ENCODE assay signal across 8 cellular contexts in the genomic region with DNA sequence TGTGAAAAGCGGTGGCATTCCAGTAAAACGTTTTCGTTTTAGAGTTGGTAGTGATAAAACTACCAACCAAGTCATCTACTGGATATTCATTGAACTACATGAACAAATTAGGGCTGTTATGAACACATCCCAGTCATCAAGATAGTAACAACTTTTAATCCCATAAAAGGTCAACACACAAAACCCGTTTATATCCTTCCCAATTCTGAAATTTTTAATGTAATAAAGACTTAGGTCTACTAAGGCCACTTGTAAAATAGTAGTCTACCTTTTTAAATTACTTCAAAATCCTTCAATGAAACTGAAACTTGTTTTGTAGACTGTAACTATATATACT. TPM values are rescaled to one million over a fixed set of nuclear protein-coding genes. Genes with fewer than 3 reads are reported as not detected.
DNase-seq lines count a peak whose midpoint lies in the region; ATAC-seq and TF ChIP-seq lines count a peak whose summit lies in the region.

No MANE protein-coding gene starts in this region.

- TF ChIP-seq CTCF in heart right ventricle (IDR thresholded peaks at IDR 0.05) = no peak
- no peak for TF ChIP-seq CTCF in left lung (IDR thresholded peaks at IDR 0.05)

- H3K27me3 ChIP-seq in heart right ventricle (no peaks in the 10 kb centered on the region), left lung (no peaks in the 10 kb centered on the region), aorta (ENCODE audit: control insufficient read depth in 1 of 2, insufficient read depth in 2 of 2, low read length in 1 of 2) (no peaks in the 10 kb centered on the region)

- H3K27ac ChIP-seq in heart right ventricle = peak overlapping the region in 9 of 10 donors; percentile 46 to 97 (median 91)
- H3K27ac ChIP-seq in left lung = peak overlapping the region in 1 of 2 donors; percentile 77
- no peak overlapping the region for H3K27ac ChIP-seq in aorta (ENCODE audit: low read depth in 1 of 2, low read length in 2 of 2)

- WGBS in heart right ventricle, 2 donors = 44 to 61% methylated on average over 4 of the region's 4 CpGs
- 64 to 69% methylated on average over 4 of the region's 4 CpGs for WGBS in aorta, 2 donors

- intact Hi-C loops in heart right ventricle (cut with DNase I) = no loop called here
- intact Hi-C loops in left cardiac atrium (cut with DNase I) = no loop called here
- intact Hi-C loops in activated T-helper 1 cell treated with anti-CD3 and anti-CD28 coated beads, Interleukin-12 subunit alpha, Interleukin-12 subunit beta, Interleukin-2, Interleukin-4 antibody, amounts not matched to agents 30 ng/mL and 10 ng/mL and 1 ng/mL, durations not matched to agents 14 hours and 24 hours and 36 hours (cut with micrococcal nuclease) = no loop called here
- intact Hi-C loops in left lung (cut with DNase I) = no loop called here
- intact Hi-C loops in aorta (cut with DNase I) = no loop called here

- H3K4me1 ChIP-seq in heart right ventricle (peaks cover 0 to 45% (median 31%) of the 10 kb centered on the region in 9 donors), left lung (peaks cover 6 to 33% of the 10 kb centered on the region in 2 donors), aorta (ENCODE audit: control insufficient read depth in 1 of 2, insufficient read depth in 2 of 2, low read length in 2 of 2) (peaks cover 0 to 3% of the 10 kb centered on the region in 2 donors)

- no peaks in the 10 kb centered on the region for H3K9me3 ChIP-seq in heart right ventricle
- H3K9me3 ChIP-seq in left lung = no peaks in the 10 kb centered on the region
- H3K9me3 ChIP-seq in aorta (ENCODE audit: control insufficient read depth, low read length) = no peaks in the 10 kb centered on the region

- H3K36me3 ChIP-seq in heart right ventricle (peaks cover 0 to 27% (median 0%) of the 10 kb centered on the region in 9 donors), left lung (peaks cover 0 to 22% of the 10 kb centered on the region in 2 donors), aorta (ENCODE audit: control insufficient read depth in 1 of 2, insufficient read depth in 2 of 2, low read length in 1 of 2) (no peaks in the 10 kb centered on the region)

- no peaks in the 10 kb centered on the region for H3K9me3 Mint-ChIP-seq in activated T-helper 1 cell treated with anti-CD3 and anti-CD28 coated beads, Interleukin-12 subunit alpha, Interleukin-12 subunit beta, Interleukin-2, Interleukin-4 antibody, amounts not matched to agents 30 ng/mL and 10 ng/mL and 1 ng/mL, durations not matched to agents 14 hours and 24 hours and 36 hours

- no peaks in the 10 kb centered on the region for H3K27me3 Mint-ChIP-seq in activated T-helper 1 cell treated with anti-CD3 and anti-CD28 coated beads, Interleukin-12 subunit alpha, Interleukin-12 subunit beta, Interleukin-2, Interleukin-4 antibody, amounts not matched to agents 30 ng/mL and 10 ng/mL and 1 ng/mL, durations not matched to agents 14 hours and 24 hours and 36 hours (ENCODE audit: insufficient read depth)

- H3K36me3 Mint-ChIP-seq in activated T-helper 1 cell treated with anti-CD3 and anti-CD28 coated beads, Interleukin-12 subunit alpha, Interleukin-12 subunit beta, Interleukin-2, Interleukin-4 antibody, amounts not matched to agents 30 ng/mL and 10 ng/mL and 1 ng/mL, durations not matched to agents 14 hours and 24 hours and 36 hours (ENCODE audit: low read depth) = peaks cover 14% of the 10 kb centered on the region

- no peak for ATAC-seq in heart right ventricle
- ATAC-seq in left cardiac atrium = no peak
- no peak for ATAC-seq in left lung
- ATAC-seq in aorta (ENCODE audit: low FRiP score) = no peak

- peak overlapping the region; percentile 98 for H3K27ac Mint-ChIP-seq in activated T-helper 1 cell treated with anti-CD3 and anti-CD28 coated beads, Interleukin-12 subunit alpha, Interleukin-12 subunit beta, Interleukin-2, Interleukin-4 antibody, amounts not matched to agents 30 ng/mL and 10 ng/mL and 1 ng/mL, durations not matched to agents 14 hours and 24 hours and 36 hours

- H3K4me1 Mint-ChIP-seq in activated T-helper 1 cell treated with anti-CD3 and anti-CD28 coated beads, Interleukin-12 subunit alpha, Interleukin-12 subunit beta, Interleukin-2, Interleukin-4 antibody, amounts not matched to agents 30 ng/mL and 10 ng/mL and 1 ng/mL, durations not matched to agents 14 hours and 24 hours and 36 hours (ENCODE audit: low read depth) = peaks cover 40% of the 10 kb centered on the region

- peak overlapping the region; percentile 93 for H3K4me3 Mint-ChIP-seq in activated T-helper 1 cell treated with anti-CD3 and anti-CD28 coated beads, Interleukin-12 subunit alpha, Interleukin-12 subunit beta, Interleukin-2, Interleukin-4 antibody, amounts not matched to agents 30 ng/mL and 10 ng/mL and 1 ng/mL, durations not matched to agents 14 hours and 24 hours and 36 hours

- H3K4me3 ChIP-seq in heart right ventricle (peak overlapping the region in 9 of 10 donors; percentile 43 to 87 (median 78)), left lung (peak overlapping the region; percentile 54 to 66), aorta (ENCODE audit: low read length in 2 of 2) (peak overlapping the region; percentile 62 to 65)

- DNase-seq in heart right ventricle = no peak
- no peak for DNase-seq in left cardiac atrium
- DNase-seq in activated T-helper 1 cell treated with anti-CD3 and anti-CD28 coated beads, Interleukin-12 subunit alpha, Interleukin-12 subunit beta, Interleukin-2, Interleukin-4 antibody, amounts not matched to agents 30 ng/mL and 10 ng/mL and 1 ng/mL, durations not matched to agents 14 hours and 24 hours and 36 hours (ENCODE audit: low spot score) = no peak
- DNase-seq in left lung = no peak
- no peak for DNase-seq in aorta
- no peak for DNase-seq in MV-4-11 (lab: John Stamatoyannopoulos, UW)
- no peak for DNase-seq in NCI-H748 (lab: John Stamatoyannopoulos, UW; ENCODE audit: unreplicated experiment)
- no peak for DNase-seq in occipital lobe (lab: John Stamatoyannopoulos, UW)

RNA-seq across cellular contexts. Expression of gene ATAD1, which starts 1.2 kb away (rescaled TPM):
- total RNA-seq in heart right ventricle (100 to 1,000 TPM in 5 of 10 donors, 10 to 100 TPM in 5; 90.4 to 147 (median 100) TPM), left cardiac atrium (100 to 1,000 TPM in 1 of 2 donors, 10 to 100 TPM in 1; 84.9 to 150 TPM), left lung (10 to 100 TPM; 49.2 to 49.7 TPM), aorta (10 to 100 TPM; 39.5 to 43.4 TPM), occipital lobe (85.3 TPM)
- polyA plus RNA-seq in heart right ventricle (10 to 100 TPM; 18.4 to 27.5 TPM), aorta (10 to 100 TPM; 18.8 to 24.7 TPM)
- total RNA-seq in activated T-helper 1 cell treated with anti-CD3 and anti-CD28 coated beads, Interleukin-12 subunit alpha, Interleukin-12 subunit beta, Interleukin-2, Interleukin-4 antibody, amounts not matched to agents 30 ng/mL and 10 ng/mL and 1 ng/mL, durations not matched to agents 14 hours and 24 hours and 36 hours = 50.1 and 53.0 TPM in 2 replicates

RNA-seq across cellular contexts. Expression of gene KLLN, which starts 46.5 kb away (rescaled TPM):
- total RNA-seq in heart right ventricle (under 1 TPM; 0.17 to 0.69 (median 0.41) TPM), left cardiac atrium (under 1 TPM; 0.56 to 0.58 TPM), left lung (under 1 TPM; 0.58 to 0.65 TPM), aorta (under 1 TPM; 0.29 to 0.66 TPM), occipital lobe (0.62 TPM)
- polyA plus RNA-seq in heart right ventricle (under 1 TPM; 0.15 to 0.19 TPM), aorta (under 1 TPM; 0.25 to 0.36 TPM)
- total RNA-seq in activated T-helper 1 cell treated with anti-CD3 and anti-CD28 coated beads, Interleukin-12 subunit alpha, Interleukin-12 subunit beta, Interleukin-2, Interleukin-4 antibody, amounts not matched to agents 30 ng/mL and 10 ng/mL and 1 ng/mL, durations not matched to agents 14 hours and 24 hours and 36 hours = 0.78 and 0.86 TPM in 2 replicates

RNA-seq across cellular contexts. Expression of gene PTEN, which starts 46.6 kb away (rescaled TPM):
- 10 to 100 TPM; 49.4 to 89.9 (median 56.9) TPM for total RNA-seq in heart right ventricle
- polyA plus RNA-seq in heart right ventricle = 10 to 100 TPM; 21.8 to 28.5 TPM
- 10 to 100 TPM; 76.7 to 79.7 TPM for total RNA-seq in left cardiac atrium
- total RNA-seq in activated T-helper 1 cell treated with anti-CD3 and anti-CD28 coated beads, Interleukin-12 subunit alpha, Interleukin-12 subunit beta, Interleukin-2, Interleukin-4 antibody, amounts not matched to agents 30 ng/mL and 10 ng/mL and 1 ng/mL, durations not matched to agents 14 hours and 24 hours and 36 hours = 56.9 and 67.6 TPM in 2 replicates
- 100 to 1,000 TPM in 1 of 2 donors, 10 to 100 TPM in 1; 97.1 to 118 TPM for total RNA-seq in left lung
- 100 to 1,000 TPM; 119 to 165 TPM for total RNA-seq in aorta
- 10 to 100 TPM; 26.8 to 35.4 TPM for polyA plus RNA-seq in aorta
- 266 TPM for total RNA-seq in occipital lobe

Comparison
In these comparisons a context has a peak if more than half of its experiments do, and no peak if none do; other contexts are left out.
1. H3K27ac ChIP-seq: peak in heart right ventricle (9 of 10); none in aorta (0 of 2).
2. Peak in every context shown above with its lines, with median percentiles within 50 percentile points of each other: H3K4me3 ChIP-seq.